ENCODE assay signal across 11 cellular contexts in the genomic region with DNA sequence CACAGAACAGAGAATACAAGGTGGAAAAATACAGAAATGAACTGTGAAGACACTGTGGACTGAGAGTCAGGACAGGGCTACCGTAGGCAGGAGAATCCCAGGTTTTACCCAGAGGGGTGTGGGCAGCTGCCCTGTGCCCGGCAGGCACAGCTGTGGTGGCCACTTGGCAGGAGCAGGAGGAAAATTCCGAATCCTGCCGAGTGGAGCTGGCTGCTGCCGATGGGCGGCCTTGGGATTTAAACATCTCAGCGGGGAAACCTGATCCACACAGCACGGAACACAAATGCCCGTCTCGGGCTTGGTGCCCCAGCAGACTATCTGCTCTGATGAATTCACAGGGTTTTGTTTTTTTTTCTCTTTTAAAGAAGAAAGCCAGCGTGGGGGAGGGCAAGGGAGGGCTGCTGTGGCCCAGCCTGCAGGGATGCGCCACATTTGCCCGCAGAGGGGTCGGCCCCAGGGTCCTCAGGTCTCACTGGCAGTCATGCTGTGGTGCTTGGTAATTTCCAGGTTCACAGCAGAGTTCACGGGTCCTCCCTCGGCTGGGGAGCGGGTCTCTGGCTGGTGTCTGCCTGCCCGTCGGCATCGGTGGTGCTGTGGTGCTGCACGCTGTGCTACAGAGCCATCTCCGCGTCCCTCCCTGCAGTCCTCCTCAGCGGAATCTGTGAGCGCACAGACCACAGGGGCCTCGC. TPM values are rescaled to one million over a fixed set of nuclear protein-coding genes. Genes with fewer than 3 reads are reported as not detected.
DNase-seq lines count a peak whose midpoint lies in the region; ATAC-seq, FAIRE-seq and TF ChIP-seq lines count a peak whose summit lies in the region.
"Had no signal": no experiment of that assay in that cellular context is flagged by ENCODE, and none has a peak within 500 bp of the region (broad histone marks: within the 10 kb centered on the region; RNA-seq: fewer than 3 reads in every experiment).

No MANE protein-coding gene starts in this region.

- TF ChIP-seq CTCF in KMS-11 (conservative IDR thresholded peaks at IDR 0.05; ENCODE audit: low read depth, low read length) (no peak), GM12878 (IDR thresholded peaks at IDR 0.05 in 2 of 3, conservative IDR thresholded peaks at IDR 0.05 in 1 of 3; ENCODE audit: control insufficient read depth in 2 of 3, extremely low read depth in 1 of 3, insufficient read depth in 1 of 3, low read depth in 3 of 3, low read length in 3 of 3) (no peak), natural killer cell (IDR thresholded peaks at IDR 0.05) (no peak), GM10266 (IDR thresholded peaks at IDR 0.05; ENCODE audit: control insufficient read depth, insufficient read depth, low read depth, missing control alignments) (no peak)

- TF ChIP-seq EP300 in GM12878 (IDR thresholded peaks at IDR 0.05; ENCODE audit: borderline replicate concordance in 1 of 2, control insufficient read depth in 1 of 2, low read depth in 2 of 2, low read length in 2 of 2) = no peak

- H3K27ac ChIP-seq in BLaER1 = peak overlapping the region; percentile 87
- H3K27ac ChIP-seq in KMS-11 = no peak overlapping the region
- peak overlapping the region; percentile 98 for H3K27ac ChIP-seq in GM12878 (ENCODE audit: control insufficient read depth, insufficient read depth)

- H3K27me3 ChIP-seq in BLaER1 (no peaks in the 10 kb centered on the region), KMS-11 (ENCODE audit: insufficient read depth, low read depth) (no peaks in the 10 kb centered on the region), GM12878 (replicated peaks in 1 of 2; ENCODE audit: control insufficient read depth in 2 of 2, insufficient read depth in 2 of 2, low read length in 1 of 2) (no peaks in the 10 kb centered on the region)

- H3K27me3 Mint-ChIP-seq in natural killer cell (ENCODE audit: low read depth in 2 of 2) = no peaks in the 10 kb centered on the region

- H3K9me3 Mint-ChIP-seq in natural killer cell = no peaks in the 10 kb centered on the region

- H3K9ac ChIP-seq in BLaER1 (peak overlapping the region; percentile 74), KMS-11 (no peak overlapping the region; the same call in 1 of the 2 replicates), GM12878 (ENCODE audit: control insufficient read depth, insufficient read depth, low read length) (peak overlapping the region; percentile 32; the same call in 1 of the 2 replicates)

- no peak overlapping the region for H3K4me3 Mint-ChIP-seq in natural killer cell

- TF ChIP-seq POLR2A in GM12878 (IDR thresholded peaks at IDR 0.05; ENCODE audit: low read depth, low read length) = no peak

- 86% methylated on average over 20 of the region's 26 CpGs for WGBS in GM12878 (ENCODE audit: insufficient coverage, insufficient replicate concordance, low lambda C conversion rate, missing lambda C conversion rate)

- H4K20me1 ChIP-seq in BLaER1 = peaks cover 98% of the 10 kb centered on the region
- no peaks in the 10 kb centered on the region for H4K20me1 ChIP-seq in KMS-11 (ENCODE audit: insufficient read depth)
- H4K20me1 ChIP-seq in GM12878 (ENCODE audit: control insufficient read depth, insufficient read depth) = no peaks in the 10 kb centered on the region

- H3K36me3 ChIP-seq in BLaER1 (peaks cover 16% of the 10 kb centered on the region), KMS-11 (ENCODE audit: insufficient read depth) (no peaks in the 10 kb centered on the region), GM12878 (ENCODE audit: control insufficient read depth in 2 of 2, insufficient read depth in 2 of 2, low read length in 1 of 2) (peaks cover 10 to 25% of the 10 kb centered on the region in 2 experiments; a peak in 3 of 4 replicates)

- BruUV-seq in GM12878 (replicated peaks; lab: Mats Ljungman, UMichigan) = no TSS peak

- RAD21 ChIA-PET in GM12878 (lab: Charles Lee; ENCODE audit: unreplicated experiment) = no interaction called here

- H2AFZ ChIP-seq in KMS-11 (ENCODE audit: low read depth) (no peak overlapping the region), GM12878 (ENCODE audit: control insufficient read depth, low read depth, low read length) (no peak overlapping the region)

- H3K4me2 ChIP-seq in BLaER1 (peak overlapping the region; percentile 100), KMS-11 (peak overlapping the region; percentile 99), GM12878 (ENCODE audit: control insufficient read depth, insufficient read depth) (peak overlapping the region; percentile 99)

- no peak for TF ChIP-seq RAD21 in GM12878 (IDR thresholded peaks at IDR 0.05; ENCODE audit: insufficient read depth, low read depth, low read length)

- H3K27ac Mint-ChIP-seq in natural killer cell = peak overlapping the region; percentile 93

- H3K4me1 ChIP-seq in BLaER1 (peaks cover 99% of the 10 kb centered on the region), KMS-11 (ENCODE audit: low read depth, poor library complexity, severe bottlenecking) (peaks cover 46% of the 10 kb centered on the region), GM12878 (ENCODE audit: control insufficient read depth, insufficient read depth, low read length) (peaks cover 75% of the 10 kb centered on the region)

- H3K79me2 ChIP-seq in KMS-11 (ENCODE audit: insufficient read depth, low read depth) (peaks cover 8% of the 10 kb centered on the region; the same call in 1 of the 2 replicates), GM12878 (ENCODE audit: control insufficient read depth, insufficient read depth, low read length) (peaks cover 84% of the 10 kb centered on the region)

- no peak for ATAC-seq in GM12878
- no peak for ATAC-seq in natural killer cell
- ATAC-seq in HG02798 (IDR thresholded peaks at IDR 0.05; ENCODE audit: poor library complexity, unreplicated experiment) = no peak
- ATAC-seq: activated CD4-positive, CD25-positive, alpha-beta regulatory T cell treated with anti-CD3 and anti-CD28 coated beads, Interleukin-2, amount 50 U/mL, for 24 hours had no signal

- no peak overlapping the region for H3K4me3 ChIP-seq in BLaER1
- H3K4me3 ChIP-seq in KMS-11 (IDR thresholded peaks at IDR 0.05; ENCODE audit: insufficient read depth, low read depth, low read length) = no peak overlapping the region
- H3K4me3 ChIP-seq in GM12878 = peak overlapping the region; percentile 71; the same call in 1 of the 2 replicates

- DNase-seq in GM12878 (ENCODE audit: low read depth, low spot score) (no peak), natural killer cell (no peak), NCI-H1092 treated with DMSO at 0.1 percent for 48 hours (lab: John Stamatoyannopoulos, UW) (no peak), GM10266 (ENCODE audit: extremely low spot score) (no peak)
- no peak for DNase-seq in stimulated activated CD4-positive, alpha-beta T cell treated with anti-CD3 and anti-CD28 coated beads, Interleukin-4, amount 100 ng/mL, for 4 hours
- DNase-seq: H7, NCI-H526 had no signal

- SMC1A ChIA-PET in GM12878 (lab: Charles Lee; ENCODE audit: uncharacterized antibody, unreplicated experiment) = no interaction called here

- H3K36me3 Mint-ChIP-seq in natural killer cell = no peaks in the 10 kb centered on the region

- POLR2A ChIA-PET in GM12878 (lab: Charles Lee) = no interaction called here

- FAIRE-seq in GM12878 (lab: Jason Lieb, UNC) = no peak

- CTCF ChIA-PET in GM12878 (lab: Yijun Ruan, JAX) = no interaction called here

- no peaks in the 10 kb centered on the region for H3K9me3 ChIP-seq in BLaER1
- no peaks in the 10 kb centered on the region for H3K9me3 ChIP-seq in GM12878 (replicated peaks; ENCODE audit: control insufficient read depth, insufficient read depth, low read length)

- peaks cover 33 to 59% of the 10 kb centered on the region in 2 donors for H3K4me1 Mint-ChIP-seq in natural killer cell

- in situ Hi-C loops in GM12878 (cut with MboI) = no loop called here

- intact Hi-C loops in GM12878 (cut with micrococcal nuclease; ENCODE audit: unreplicated experiment) (no loop called here), natural killer cell (cut with micrococcal nuclease) (loop anchor here (2.0 kb wide), 1 partner anchor 27 kb away; no protein-coding TSS in a partner anchor)

RNA-seq across cellular contexts. Expression of gene MPND, which starts 28.0 kb away (rescaled TPM):
- total RNA-seq in GM12878 (2013; cell fraction: nucleolus; rRNA removed) = 7.0 and 9.2 TPM in 2 replicates
- 3.5 and 4.2 TPM in 2 replicates for total RNA-seq in GM12878 (2014; rRNA removed)
- total RNA-seq in GM12878 (2014; rRNA removed; fragmentation: Illumina TruSeq; extraction: Trizol) = 6.1 and 7.9 TPM in 2 replicates
- 18.3 and 20.3 TPM in 2 replicates for total RNA-seq in GM12878 (2021)
- 8.6 TPM for polyA plus RNA-seq in GM12878 (2011; ENCODE audit: low read depth)
- 3.4 and 7.2 TPM in 2 replicates for polyA plus RNA-seq in GM12878 (2011; rRNA removed)
- 12.4 and 18.1 TPM in 2 replicates for polyA plus RNA-seq in GM12878 (2011; cell fraction: cytosol; rRNA removed)
- polyA plus RNA-seq in GM12878 (2011; cell fraction: nucleus; rRNA removed) = 9.6 and 13.9 TPM in 2 replicates
- 11.4 and 16.8 TPM in 2 replicates for polyA plus RNA-seq in GM12878 (2012)
- 0.70 and 4.8 TPM in 2 replicates for polyA plus RNA-seq in GM12878 (2014; fragmentation: Illumina TruSeq; extraction: Trizol)
- polyA plus RNA-seq in GM12878 (2014; fragmentation: Nextera tagmentation; extraction: Ambion mirVana) = 1 to 10 TPM in 1 of 2 experiments, under 1 TPM in 1; 0.79 to 4.3 TPM
- polyA plus RNA-seq in GM12878 (2014; rRNA removed) = 10.5 and 11.8 TPM in 2 replicates
- polyA plus RNA-seq in GM12878 (2016; fragmentation: Nextera tagmentation; extraction: Ambion mirVana) = 1 to 10 TPM; 3.7 to 8.5 TPM
- polyA minus RNA-seq in GM12878 (2011; rRNA and poly(A)+ RNA removed) = 7.2 and 15.3 TPM in 2 replicates
- 9.6 and 10.3 TPM in 2 replicates for polyA minus RNA-seq in GM12878 (2011; cell fraction: cytosol; rRNA and poly(A)+ RNA removed)
- polyA minus RNA-seq in GM12878 (2011; cell fraction: nucleus; rRNA and poly(A)+ RNA removed) = 3.6 and 10.1 TPM in 2 replicates
- 10 to 100 TPM; 30.4 to 38.4 (median 31.1) TPM for total RNA-seq in natural killer cell

RNA-seq across cellular contexts. Expression of gene SH3GL1, which starts 29.0 kb away (rescaled TPM):
- total RNA-seq in GM12878 (2013; cell fraction: nucleolus; rRNA removed) = 38.8 and 43.5 TPM in 2 replicates
- total RNA-seq in GM12878 (2014; rRNA removed) (24.0 and 28.9 TPM in 2 replicates), GM12878 (2014; rRNA removed; fragmentation: Illumina TruSeq; extraction: Trizol) (9.2 and 11.8 TPM in 2 replicates), GM12878 (2021) (41.5 and 47.4 TPM in 2 replicates), natural killer cell (10 to 100 TPM; 43.9 to 55.7 (median 49.2) TPM)
- polyA plus RNA-seq in GM12878 (2011; ENCODE audit: low read depth) = 9.3 TPM
- polyA plus RNA-seq in GM12878 (2011; rRNA removed) (20.3 and 28.0 TPM in 2 replicates), GM12878 (2014; fragmentation: Illumina TruSeq; extraction: Trizol) (1.6 and 9.2 TPM in 2 replicates), GM12878 (2014; fragmentation: Nextera tagmentation; extraction: Ambion mirVana) (1 to 10 TPM in 1 of 2 experiments, under 1 TPM in 1; 0.93 to 3.0 TPM), GM12878 (2014; rRNA removed) (36.5 and 44.0 TPM in 2 replicates), GM12878 (2016; fragmentation: Nextera tagmentation; extraction: Ambion mirVana) (10 to 100 TPM; 30.0 to 32.5 TPM)
- polyA plus RNA-seq in GM12878 (2011; cell fraction: cytosol; rRNA removed) = 42.5 and 50.8 TPM in 2 replicates
- 84.7 and 86.6 TPM in 2 replicates for polyA plus RNA-seq in GM12878 (2011; cell fraction: nucleus; rRNA removed)
- 27.3 and 36.9 TPM in 2 replicates for polyA plus RNA-seq in GM12878 (2012)
- 16.5 and 39.6 TPM in 2 replicates for polyA minus RNA-seq in GM12878 (2011; rRNA and poly(A)+ RNA removed)
- polyA minus RNA-seq in GM12878 (2011; cell fraction: cytosol; rRNA and poly(A)+ RNA removed) = 19.4 and 21.3 TPM in 2 replicates
- 16.6 and 34.7 TPM in 2 replicates for polyA minus RNA-seq in GM12878 (2011; cell fraction: nucleus; rRNA and poly(A)+ RNA removed)

RNA-seq across cellular contexts. Expression of gene CHAF1A, which starts 31.1 kb away (rescaled TPM):
- 40.3 and 57.6 TPM in 2 replicates for total RNA-seq in GM12878 (2013; cell fraction: nucleolus; rRNA removed)
- total RNA-seq in GM12878 (2014; rRNA removed) = 33.0 and 37.7 TPM in 2 replicates
- 27.2 and 28.4 TPM in 2 replicates for total RNA-seq in GM12878 (2014; rRNA removed; fragmentation: Illumina TruSeq; extraction: Trizol)
- 59.8 and 69.1 TPM in 2 replicates for total RNA-seq in GM12878 (2021)
- polyA plus RNA-seq in GM12878 (2011; ENCODE audit: low read depth) = 8.7 TPM
- 20.1 and 26.2 TPM in 2 replicates for polyA plus RNA-seq in GM12878 (2011; rRNA removed)
- 26.2 and 48.9 TPM in 2 replicates for polyA plus RNA-seq in GM12878 (2011; cell fraction: cytosol; rRNA removed)
- polyA plus RNA-seq in GM12878 (2011; cell fraction: nucleus; rRNA removed) = 72.7 and 135 TPM in 2 replicates
- polyA plus RNA-seq in GM12878 (2012) = 22.8 and 27.9 TPM in 2 replicates
- polyA plus RNA-seq in GM12878 (2014; fragmentation: Illumina TruSeq; extraction: Trizol) = 30.6 and 41.4 TPM in 2 replicates
- polyA plus RNA-seq in GM12878 (2014; fragmentation: Nextera tagmentation; extraction: Ambion mirVana) = 1 to 10 TPM; 1.3 to 3.2 TPM
- 62.6 and 69.2 TPM in 2 replicates for polyA plus RNA-seq in GM12878 (2014; rRNA removed)
- 10 to 100 TPM; 41.7 to 47.5 TPM for polyA plus RNA-seq in GM12878 (2016; fragmentation: Nextera tagmentation; extraction: Ambion mirVana)
- polyA minus RNA-seq in GM12878 (2011; rRNA and poly(A)+ RNA removed) = 20.3 and 41.7 TPM in 2 replicates
- 19.2 and 24.8 TPM in 2 replicates for polyA minus RNA-seq in GM12878 (2011; cell fraction: cytosol; rRNA and poly(A)+ RNA removed)
- polyA minus RNA-seq in GM12878 (2011; cell fraction: nucleus; rRNA and poly(A)+ RNA removed) = 23.7 and 47.4 TPM in 2 replicates
- total RNA-seq in natural killer cell = 10 to 100 TPM; 34.4 to 40.8 (median 35.2) TPM

RNA-seq across cellular contexts. Expression of gene STAP2, which starts 32.7 kb away (rescaled TPM):
- 2.3 and 3.7 TPM in 2 replicates for total RNA-seq in GM12878 (2013; cell fraction: nucleolus; rRNA removed)
- total RNA-seq in GM12878 (2014; rRNA removed) = 19.2 and 24.6 TPM in 2 replicates
- 13.6 and 14.3 TPM in 2 replicates for total RNA-seq in GM12878 (2014; rRNA removed; fragmentation: Illumina TruSeq; extraction: Trizol)
- total RNA-seq in GM12878 (2021) = 18.5 and 21.4 TPM in 2 replicates
- polyA plus RNA-seq in GM12878 (2011; ENCODE audit: low read depth) = 4.3 TPM
- 1.7 and 2.6 TPM in 2 replicates for polyA plus RNA-seq in GM12878 (2011; rRNA removed)
- 3.5 and 3.7 TPM in 2 replicates for polyA plus RNA-seq in GM12878 (2011; cell fraction: cytosol; rRNA removed)
- polyA plus RNA-seq in GM12878 (2011; cell fraction: nucleus; rRNA removed) = 2.9 and 3.7 TPM in 2 replicates
- polyA plus RNA-seq in GM12878 (2012) = 8.1 and 10.2 TPM in 2 replicates
- 11.2 and 11.6 TPM in 2 replicates for polyA plus RNA-seq in GM12878 (2014; fragmentation: Illumina TruSeq; extraction: Trizol)
- 1 to 10 TPM in 1 of 2 experiments, under 1 TPM in 1; 0.84 to 2.0 TPM for polyA plus RNA-seq in GM12878 (2014; fragmentation: Nextera tagmentation; extraction: Ambion mirVana)
- polyA plus RNA-seq in GM12878 (2014; rRNA removed) = 22.4 and 23.6 TPM in 2 replicates
- 10 to 100 TPM; 16.9 to 21.2 TPM for polyA plus RNA-seq in GM12878 (2016; fragmentation: Nextera tagmentation; extraction: Ambion mirVana)
- 1.2 and 3.0 TPM in 2 replicates for polyA minus RNA-seq in GM12878 (2011; rRNA and poly(A)+ RNA removed)
- 1.3 and 2.5 TPM in 2 replicates for polyA minus RNA-seq in GM12878 (2011; cell fraction: cytosol; rRNA and poly(A)+ RNA removed)
- polyA minus RNA-seq in GM12878 (2011; cell fraction: nucleus; rRNA and poly(A)+ RNA removed) = 0.38 and 0.60 TPM in 2 replicates
- total RNA-seq in natural killer cell = 1 to 10 TPM; 1.4 to 3.3 (median 2.0) TPM
